Comparison of ENCODE assay signal across 1 cellular context in genomic region chr1:43976045-43976444, GRCh38.
TF ChIP-seq lines count a peak whose summit lies in the region.

No MANE protein-coding gene starts in this region.

TF ChIP-seq in IMR-90, 13 proteins besides CTCF, POLR2A, EP300 and RAD21:
- TF ChIP-seq USF2 (IDR thresholded peaks at IDR 0.05; ENCODE audit: low read depth, low read length) (no peak), CHD1 (IDR thresholded peaks at IDR 0.05; ENCODE audit: low read depth, low read length) (no peak), BHLHE40 (IDR thresholded peaks at IDR 0.05; ENCODE audit: low read depth, low read length) (no peak), CEBPB (IDR thresholded peaks at IDR 0.05; ENCODE audit: low read depth, low read length) (no peak), ELK1 (IDR thresholded peaks at IDR 0.05; ENCODE audit: borderline replicate concordance, low read depth, low read length) (no peak), FOS (IDR thresholded peaks at IDR 0.05; ENCODE audit: low read depth, low read length) (no peak), SMC3 (IDR thresholded peaks at IDR 0.05; ENCODE audit: low read depth, low read length) (no peak), RFX5 (IDR thresholded peaks at IDR 0.05; ENCODE audit: low read depth, low read length) (no peak), MXI1 (IDR thresholded peaks at IDR 0.05; ENCODE audit: borderline replicate concordance, low read depth, low read length) (no peak), MAFK (IDR thresholded peaks at IDR 0.05; ENCODE audit: low read depth, low read length) (no peak), MAZ (IDR thresholded peaks at IDR 0.05; ENCODE audit: borderline replicate concordance, low read depth, low read length) (no peak), RCOR1 (IDR thresholded peaks at IDR 0.05; ENCODE audit: insufficient replicate concordance, low read length) (no peak), NFE2L2 (IDR thresholded peaks at IDR 0.05; ENCODE audit: low read depth, low read length) (no peak)
